1 cellular context compared by ENCODE assay signal in genomic region chr16:57547524-57547923, GRCh38. TPM values are rescaled to one million over a fixed set of nuclear protein-coding genes. Genes with fewer than 3 reads are reported as not detected.
"Had no signal": no experiment of that assay in that cellular context is flagged by ENCODE, and none has a peak within 500 bp of the region (broad histone marks: within the 10 kb centered on the region; RNA-seq: fewer than 3 reads in every experiment).

No MANE protein-coding gene starts in this region.

RNA-seq across cellular contexts. Expression of gene ADGRG5, which starts 5.1 kb away (rescaled TPM):
- total RNA-seq: SJCRH30 had no signal
